In the genomic region with DNA sequence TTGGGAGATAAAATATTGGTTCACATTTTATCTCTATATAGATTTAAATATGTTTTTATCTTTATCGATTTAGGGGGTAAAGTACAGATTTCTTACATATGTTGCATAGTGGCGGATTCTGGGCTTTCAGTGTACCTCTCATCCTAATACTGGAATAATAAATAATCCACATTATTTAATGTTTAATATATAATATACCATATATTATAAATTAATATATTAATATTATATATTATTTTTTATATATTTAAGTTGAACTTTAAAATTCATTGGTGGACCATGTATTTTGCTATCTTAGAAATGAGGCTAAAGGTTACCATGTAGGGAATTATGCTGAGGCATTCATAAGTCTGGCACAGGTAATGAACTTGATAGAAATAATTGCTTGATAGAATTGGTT, we compare ENCODE assay signal across 31 cellular contexts.
A peak's percentile ranks its signal among the peaks of the same experiment; 100 is the strongest.
DNase-seq lines count a peak whose midpoint lies in the region; ATAC-seq, FAIRE-seq and TF ChIP-seq lines count a peak whose summit lies in the region.
"Had no signal": no experiment of that assay in that cellular context is flagged by ENCODE, and none has a peak within 500 bp of the region (broad histone marks: within the 10 kb centered on the region; RNA-seq: fewer than 3 reads in every experiment).

No MANE protein-coding gene starts in this region.

- H3K9me3 Mint-ChIP-seq in WTC11 = peaks cover 17% of the 10 kb centered on the region
- no peaks in the 10 kb centered on the region for H3K9me3 Mint-ChIP-seq in stimulated activated effector memory CD8-positive, alpha-beta T cell treated with anti-CD3 and anti-CD28 coated beads, Interleukin-12 subunit alpha, Interleukin-12 subunit beta, amount 100 ng/mL, for 72 hours
- H3K9me3 Mint-ChIP-seq: CD4-positive, alpha-beta T cell had no signal

- H3K36me3 Mint-ChIP-seq in WTC11 = peaks cover 6% of the 10 kb centered on the region
- no peaks in the 10 kb centered on the region for H3K36me3 Mint-ChIP-seq in stimulated activated effector memory CD8-positive, alpha-beta T cell treated with anti-CD3 and anti-CD28 coated beads, Interleukin-12 subunit alpha, Interleukin-12 subunit beta, amount 100 ng/mL, for 72 hours
- H3K36me3 Mint-ChIP-seq: CD14-positive monocyte; CD4-positive, CD25-positive, alpha-beta regulatory T cell; CD8-positive, alpha-beta T cell had no signal

- DNase-seq in WTC11 (ENCODE audit: low spot score) = no peak
- DNase-seq in stimulated activated effector memory CD8-positive, alpha-beta T cell treated with anti-CD3 and anti-CD28 coated beads, Interleukin-12 subunit alpha, Interleukin-12 subunit beta, amount 100 ng/mL, for 72 hours (ENCODE audit: low spot score in 2 of 2) = no peak
- DNase-seq: 8988T; ACHN; AML-193; BE2C; C1 segment of cervical spinal cord; Caco-2; Calu3; CD4-positive, alpha-beta memory T cell; CD4-positive, alpha-beta T cell; CD4-positive, CD25-positive, alpha-beta regulatory T cell; CD8-positive, alpha-beta memory T cell; CD8-positive, alpha-beta T cell; COR-L47; DMS 273 treated with DMSO at 0.1 percent for 48 hours; DMS153; DMS53; DMS79; DMS79 treated with DMSO at 0.1 percent for 48 hours; DND-41; EL had no signal

- H3K27ac Mint-ChIP-seq in WTC11 = no peak overlapping the region
- H3K27ac Mint-ChIP-seq in stimulated activated effector memory CD8-positive, alpha-beta T cell treated with anti-CD3 and anti-CD28 coated beads, Interleukin-12 subunit alpha, Interleukin-12 subunit beta, amount 100 ng/mL, for 72 hours = no peak overlapping the region
- H3K27ac Mint-ChIP-seq: B cell; CD14-positive monocyte; CD4-positive, alpha-beta memory T cell; CD4-positive, alpha-beta T cell; CD4-positive, CD25-positive, alpha-beta regulatory T cell; CD8-positive, alpha-beta memory T cell; CD8-positive, alpha-beta T cell had no signal

- TF ChIP-seq CTCF in WTC11 (IDR thresholded peaks at IDR 0.05) = no peak

- FAIRE-seq in G401.6 (lab: Jason Lieb, UNC) = peak; percentile 52
- peak; percentile 11 for FAIRE-seq in TTC549 (lab: Jason Lieb, UNC)
- FAIRE-seq: A204.1, A549, D721Med had no signal

- POLR2A ChIA-PET in WTC11 (lab: Charles Lee) = no interaction called here

- no peak overlapping the region for H3K4me3 Mint-ChIP-seq in WTC11
- no peak overlapping the region for H3K4me3 Mint-ChIP-seq in stimulated activated effector memory CD8-positive, alpha-beta T cell treated with anti-CD3 and anti-CD28 coated beads, Interleukin-12 subunit alpha, Interleukin-12 subunit beta, amount 100 ng/mL, for 72 hours
- H3K4me3 Mint-ChIP-seq: B cell; CD14-positive monocyte; CD4-positive, alpha-beta memory T cell; CD4-positive, alpha-beta T cell; CD4-positive, CD25-positive, alpha-beta regulatory T cell; CD8-positive, alpha-beta memory T cell; CD8-positive, alpha-beta T cell had no signal

- CTCF ChIA-PET in WTC11 (lab: Charles Lee) = no interaction called here

- 0 out of 2 replicates have a peak, but pooled peaks cover 3% of the 10 kb centered on the region for H3K27me3 Mint-ChIP-seq in WTC11 (ENCODE audit: low read depth)

- ATAC-seq in WTC11 (no peak), GM21528 (IDR thresholded peaks at IDR 0.05; ENCODE audit: low FRiP score, unreplicated experiment) (no peak), GM19455 (IDR thresholded peaks at IDR 0.05; ENCODE audit: unreplicated experiment) (no peak)
- ATAC-seq in stimulated activated effector memory CD8-positive, alpha-beta T cell treated with anti-CD3 and anti-CD28 coated beads, Interleukin-12 subunit alpha, Interleukin-12 subunit beta, amount 100 ng/mL, for 72 hours = no peak
- ATAC-seq: A549; CD8-positive, alpha-beta T cell had no signal

- H3K4me1 Mint-ChIP-seq in WTC11 = peaks cover 15% of the 10 kb centered on the region
- peaks cover under 1% of the 10 kb centered on the region for H3K4me1 Mint-ChIP-seq in stimulated activated effector memory CD8-positive, alpha-beta T cell treated with anti-CD3 and anti-CD28 coated beads, Interleukin-12 subunit alpha, Interleukin-12 subunit beta, amount 100 ng/mL, for 72 hours
- H3K4me1 Mint-ChIP-seq: B cell; CD14-positive monocyte; CD4-positive, CD25-positive, alpha-beta regulatory T cell had no signal

TF ChIP-seq in WTC11, 78 proteins besides CTCF, POLR2A, EP300 and RAD21:
- TF ChIP-seq ZBTB43 (CRISPR knock-in tag; IDR thresholded peaks at IDR 0.05) (no peak), CBFB (CRISPR knock-in tag; IDR thresholded peaks at IDR 0.05; ENCODE audit: low read depth) (no peak), ETV6 (CRISPR knock-in tag; IDR thresholded peaks at IDR 0.05) (no peak), HMGA2 (CRISPR knock-in tag; IDR thresholded peaks at IDR 0.05) (peak; percentile 93), PRRX2 (CRISPR knock-in tag; IDR thresholded peaks at IDR 0.05) (no peak)
